In genomic region chr9:89350988-89351557, GRCh38 we compare ENCODE assay signal across 1 cellular context.
A peak's percentile ranks its signal among the peaks of the same experiment; 100 is the strongest.
TF ChIP-seq lines count a peak whose summit lies in the region.

No MANE protein-coding gene starts in this region.

TF ChIP-seq in HepG2, 621 proteins besides CTCF, POLR2A, EP300 and RAD21 (continued from another document):
- TF ChIP-seq, protein P1, sequence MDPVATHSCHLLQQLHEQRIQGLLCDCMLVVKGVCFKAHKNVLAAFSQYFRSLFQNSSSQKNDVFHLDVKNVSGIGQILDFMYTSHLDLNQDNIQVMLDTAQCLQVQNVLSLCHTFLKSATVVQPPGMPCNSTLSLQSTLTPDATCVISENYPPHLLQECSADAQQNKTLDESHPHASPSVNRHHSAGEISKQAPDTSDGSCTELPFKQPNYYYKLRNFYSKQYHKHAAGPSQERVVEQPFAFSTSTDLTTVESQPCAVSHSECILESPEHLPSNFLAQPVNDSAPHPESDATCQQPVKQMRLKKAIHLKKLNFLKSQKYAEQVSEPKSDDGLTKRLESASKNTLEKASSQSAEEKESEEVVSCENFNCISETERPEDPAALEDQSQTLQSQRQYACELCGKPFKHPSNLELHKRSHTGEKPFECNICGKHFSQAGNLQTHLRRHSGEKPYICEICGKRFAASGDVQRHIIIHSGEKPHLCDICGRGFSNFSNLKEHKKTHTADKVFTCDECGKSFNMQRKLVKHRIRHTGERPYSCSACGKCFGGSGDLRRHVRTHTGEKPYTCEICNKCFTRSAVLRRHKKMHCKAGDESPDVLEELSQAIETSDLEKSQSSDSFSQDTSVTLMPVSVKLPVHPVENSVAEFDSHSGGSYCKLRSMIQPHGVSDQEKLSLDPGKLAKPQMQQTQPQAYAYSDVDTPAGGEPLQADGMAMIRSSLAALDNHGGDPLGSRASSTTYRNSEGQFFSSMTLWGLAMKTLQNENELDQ (CRISPR knock-in tag; IDR thresholded peaks at IDR 0.05; ENCODE audit: borderline replicate concordance), result no peak
- TF ChIP-seq, protein P2, sequence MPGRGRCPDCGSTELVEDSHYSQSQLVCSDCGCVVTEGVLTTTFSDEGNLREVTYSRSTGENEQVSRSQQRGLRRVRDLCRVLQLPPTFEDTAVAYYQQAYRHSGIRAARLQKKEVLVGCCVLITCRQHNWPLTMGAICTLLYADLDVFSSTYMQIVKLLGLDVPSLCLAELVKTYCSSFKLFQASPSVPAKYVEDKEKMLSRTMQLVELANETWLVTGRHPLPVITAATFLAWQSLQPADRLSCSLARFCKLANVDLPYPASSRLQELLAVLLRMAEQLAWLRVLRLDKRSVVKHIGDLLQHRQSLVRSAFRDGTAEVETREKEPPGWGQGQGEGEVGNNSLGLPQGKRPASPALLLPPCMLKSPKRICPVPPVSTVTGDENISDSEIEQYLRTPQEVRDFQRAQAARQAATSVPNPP (CRISPR knock-in tag; IDR thresholded peaks at IDR 0.05), result no peak; the same call in 1 of the 2 replicates
- TF ChIP-seq ZMYM2 (CRISPR knock-in tag; IDR thresholded peaks at IDR 0.05) (no peak), ZNF430 (CRISPR knock-in tag; IDR thresholded peaks at IDR 0.05) (no peak), ZFP1 (CRISPR knock-in tag; IDR thresholded peaks at IDR 0.05) (0 out of 2 replicates have a peak, but pooled peaks have one; percentile 75), TOE1 (CRISPR knock-in tag; IDR thresholded peaks at IDR 0.05) (no peak), ZNF160 (CRISPR knock-in tag; IDR thresholded peaks at IDR 0.05) (0 out of 2 replicates have a peak, but pooled peaks have one; percentile 44), PAWR (CRISPR knock-in tag; IDR thresholded peaks at IDR 0.05; ENCODE audit: borderline replicate concordance) (no peak), RFX1 (IDR thresholded peaks at IDR 0.05) (no peak), ZNF740 (CRISPR knock-in tag; IDR thresholded peaks at IDR 0.05) (no peak), ZNF234 (CRISPR knock-in tag; conservative IDR thresholded peaks at IDR 0.05) (no peak), IRF2 (CRISPR knock-in tag; IDR thresholded peaks at IDR 0.05) (peak; percentile 56; the same call in 1 of the 2 replicates), ZNF235 (CRISPR knock-in tag; IDR thresholded peaks at IDR 0.05; ENCODE audit: borderline replicate concordance) (no peak), ZNF17 (CRISPR knock-in tag; IDR thresholded peaks at IDR 0.05) (no peak), ZNF720 (CRISPR knock-in tag; IDR thresholded peaks at IDR 0.05) (no peak), PHB2 (IDR thresholded peaks at IDR 0.05; ENCODE audit: partially characterized antibody) (no peak), CSRNP1 (CRISPR knock-in tag; IDR thresholded peaks at IDR 0.05) (no peak), PRMT3 (CRISPR knock-in tag; IDR thresholded peaks at IDR 0.05; ENCODE audit: borderline replicate concordance, low read depth) (no peak), ZNF3 (CRISPR knock-in tag; IDR thresholded peaks at IDR 0.05) (peak; percentile 69; the same call in 1 of the 2 replicates), ZNF333 (CRISPR knock-in tag; IDR thresholded peaks at IDR 0.05; ENCODE audit: borderline replicate concordance) (no peak), ZFX (CRISPR knock-in tag; IDR thresholded peaks at IDR 0.05; ENCODE audit: low read depth) (no peak), ZNF546 (CRISPR knock-in tag; conservative IDR thresholded peaks at IDR 0.05) (no peak)
- TF ChIP-seq, protein P3, sequence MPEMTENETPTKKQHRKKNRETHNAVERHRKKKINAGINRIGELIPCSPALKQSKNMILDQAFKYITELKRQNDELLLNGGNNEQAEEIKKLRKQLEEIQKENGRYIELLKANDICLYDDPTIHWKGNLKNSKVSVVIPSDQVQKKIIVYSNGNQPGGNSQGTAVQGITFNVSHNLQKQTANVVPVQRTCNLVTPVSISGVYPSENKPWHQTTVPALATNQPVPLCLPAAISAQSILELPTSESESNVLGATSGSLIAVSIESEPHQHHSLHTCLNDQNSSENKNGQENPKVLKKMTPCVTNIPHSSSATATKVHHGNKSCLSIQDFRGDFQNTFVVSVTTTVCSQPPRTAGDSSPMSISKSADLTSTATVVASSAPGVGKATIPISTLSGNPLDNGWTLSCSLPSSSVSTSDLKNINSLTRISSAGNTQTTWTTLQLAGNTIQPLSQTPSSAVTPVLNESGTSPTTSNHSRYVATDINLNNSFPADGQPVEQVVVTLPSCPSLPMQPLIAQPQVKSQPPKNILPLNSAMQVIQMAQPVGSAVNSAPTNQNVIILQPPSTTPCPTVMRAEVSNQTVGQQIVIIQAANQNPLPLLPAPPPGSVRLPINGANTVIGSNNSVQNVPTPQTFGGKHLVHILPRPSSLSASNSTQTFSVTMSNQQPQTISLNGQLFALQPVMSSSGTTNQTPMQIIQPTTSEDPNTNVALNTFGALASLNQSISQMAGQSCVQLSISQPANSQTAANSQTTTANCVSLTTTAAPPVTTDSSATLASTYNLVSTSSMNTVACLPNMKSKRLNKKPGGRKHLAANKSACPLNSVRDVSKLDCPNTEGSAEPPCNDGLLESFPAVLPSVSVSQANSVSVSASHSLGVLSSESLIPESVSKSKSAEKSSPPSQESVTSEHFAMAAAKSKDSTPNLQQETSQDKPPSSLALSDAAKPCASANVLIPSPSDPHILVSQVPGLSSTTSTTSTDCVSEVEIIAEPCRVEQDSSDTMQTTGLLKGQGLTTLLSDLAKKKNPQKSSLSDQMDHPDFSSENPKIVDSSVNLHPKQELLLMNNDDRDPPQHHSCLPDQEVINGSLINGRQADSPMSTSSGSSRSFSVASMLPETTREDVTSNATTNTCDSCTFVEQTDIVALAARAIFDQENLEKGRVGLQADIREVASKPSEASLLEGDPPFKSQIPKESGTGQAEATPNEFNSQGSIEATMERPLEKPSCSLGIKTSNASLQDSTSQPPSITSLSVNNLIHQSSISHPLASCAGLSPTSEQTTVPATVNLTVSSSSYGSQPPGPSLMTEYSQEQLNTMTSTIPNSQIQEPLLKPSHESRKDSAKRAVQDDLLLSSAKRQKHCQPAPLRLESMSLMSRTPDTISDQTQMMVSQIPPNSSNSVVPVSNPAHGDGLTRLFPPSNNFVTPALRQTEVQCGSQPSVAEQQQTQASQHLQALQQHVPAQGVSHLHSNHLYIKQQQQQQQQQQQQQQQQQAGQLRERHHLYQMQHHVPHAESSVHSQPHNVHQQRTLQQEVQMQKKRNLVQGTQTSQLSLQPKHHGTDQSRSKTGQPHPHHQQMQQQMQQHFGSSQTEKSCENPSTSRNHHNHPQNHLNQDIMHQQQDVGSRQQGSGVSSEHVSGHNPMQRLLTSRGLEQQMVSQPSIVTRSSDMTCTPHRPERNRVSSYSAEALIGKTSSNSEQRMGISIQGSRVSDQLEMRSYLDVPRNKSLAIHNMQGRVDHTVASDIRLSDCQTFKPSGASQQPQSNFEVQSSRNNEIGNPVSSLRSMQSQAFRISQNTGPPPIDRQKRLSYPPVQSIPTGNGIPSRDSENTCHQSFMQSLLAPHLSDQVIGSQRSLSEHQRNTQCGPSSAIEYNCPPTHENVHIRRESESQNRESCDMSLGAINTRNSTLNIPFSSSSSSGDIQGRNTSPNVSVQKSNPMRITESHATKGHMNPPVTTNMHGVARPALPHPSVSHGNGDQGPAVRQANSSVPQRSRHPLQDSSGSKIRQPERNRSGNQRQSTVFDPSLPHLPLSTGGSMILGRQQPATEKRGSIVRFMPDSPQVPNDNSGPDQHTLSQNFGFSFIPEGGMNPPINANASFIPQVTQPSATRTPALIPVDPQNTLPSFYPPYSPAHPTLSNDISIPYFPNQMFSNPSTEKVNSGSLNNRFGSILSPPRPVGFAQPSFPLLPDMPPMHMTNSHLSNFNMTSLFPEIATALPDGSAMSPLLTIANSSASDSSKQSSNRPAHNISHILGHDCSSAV (CRISPR knock-in tag; IDR thresholded peaks at IDR 0.05; ENCODE audit: borderline replicate concordance), result no peak
- TF ChIP-seq, protein P4, sequence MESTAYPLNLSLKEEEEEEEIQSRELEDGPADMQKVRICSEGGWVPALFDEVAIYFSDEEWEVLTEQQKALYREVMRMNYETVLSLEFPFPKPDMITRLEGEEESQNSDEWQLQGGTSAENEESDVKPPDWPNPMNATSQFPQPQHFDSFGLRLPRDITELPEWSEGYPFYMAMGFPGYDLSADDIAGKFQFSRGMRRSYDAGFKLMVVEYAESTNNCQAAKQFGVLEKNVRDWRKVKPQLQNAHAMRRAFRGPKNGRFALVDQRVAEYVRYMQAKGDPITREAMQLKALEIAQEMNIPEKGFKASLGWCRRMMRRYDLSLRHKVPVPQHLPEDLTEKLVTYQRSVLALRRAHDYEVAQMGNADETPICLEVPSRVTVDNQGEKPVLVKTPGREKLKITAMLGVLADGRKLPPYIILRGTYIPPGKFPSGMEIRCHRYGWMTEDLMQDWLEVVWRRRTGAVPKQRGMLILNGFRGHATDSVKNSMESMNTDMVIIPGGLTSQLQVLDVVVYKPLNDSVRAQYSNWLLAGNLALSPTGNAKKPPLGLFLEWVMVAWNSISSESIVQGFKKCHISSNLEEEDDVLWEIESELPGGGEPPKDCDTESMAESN (CRISPR knock-in tag; conservative IDR thresholded peaks at IDR 0.05), result peak; percentile 66; the same call in 1 of the 2 replicates
